ENCODE assay signal across 8 cellular contexts in the genomic region with DNA sequence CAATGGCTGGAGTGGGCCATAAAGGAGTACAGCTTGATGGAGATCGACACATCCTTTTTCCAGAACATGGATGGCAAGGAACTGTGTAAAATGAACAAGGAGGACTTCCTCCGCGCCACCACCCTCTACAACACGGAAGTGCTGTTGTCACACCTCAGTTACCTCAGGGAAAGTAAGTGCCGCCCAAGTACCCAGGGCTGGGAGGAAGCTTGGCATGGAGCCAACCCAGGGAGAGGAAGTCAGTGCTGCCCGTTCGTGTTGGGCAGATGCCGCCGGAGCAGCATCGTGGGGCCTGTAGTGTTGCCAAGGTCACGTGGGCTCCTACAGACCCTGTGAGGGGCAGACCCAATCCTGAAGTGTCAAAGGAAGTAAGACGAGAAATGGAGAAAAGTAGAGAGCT.
A peak's percentile ranks its signal among the peaks of the same experiment; 100 is the strongest.
DNase-seq lines count a peak whose midpoint lies in the region; ATAC-seq and TF ChIP-seq lines count a peak whose summit lies in the region.

No MANE protein-coding gene starts in this region.

- H3K4me1 Mint-ChIP-seq in dendritic cell treated with granulocyte-macrophage colony-stimulating factor and Interleukin-4, amounts not matched to agents 40 ng/mL and 50 ng/mL, for 4 days (ENCODE audit: low read depth) = peaks cover 30% of the 10 kb centered on the region

- no peak overlapping the region for H3K4me3 Mint-ChIP-seq in dendritic cell treated with granulocyte-macrophage colony-stimulating factor and Interleukin-4, amounts not matched to agents 40 ng/mL and 50 ng/mL, for 4 days

- H3K27me3 Mint-ChIP-seq in dendritic cell treated with granulocyte-macrophage colony-stimulating factor and Interleukin-4, amounts not matched to agents 40 ng/mL and 50 ng/mL, for 4 days = no peaks in the 10 kb centered on the region

- no peaks in the 10 kb centered on the region for H3K9me3 Mint-ChIP-seq in dendritic cell treated with granulocyte-macrophage colony-stimulating factor and Interleukin-4, amounts not matched to agents 40 ng/mL and 50 ng/mL, for 4 days

- intact Hi-C loops in dendritic cell treated with granulocyte-macrophage colony-stimulating factor and Interleukin-4, amounts not matched to agents 40 ng/mL and 50 ng/mL, for 4 days (cut with micrococcal nuclease) = no loop called here

- no peak for TF ChIP-seq POLR2A in GM18505 (IDR thresholded peaks at IDR 0.05; ENCODE audit: borderline replicate concordance, extremely low read depth, insufficient read depth, insufficient read length)

- peaks cover 100% of the 10 kb centered on the region for H3K36me3 Mint-ChIP-seq in dendritic cell treated with granulocyte-macrophage colony-stimulating factor and Interleukin-4, amounts not matched to agents 40 ng/mL and 50 ng/mL, for 4 days (ENCODE audit: low read depth)

- ATAC-seq in GM18505 (IDR thresholded peaks at IDR 0.05; ENCODE audit: unreplicated experiment) = peak; percentile 47
- no peak for ATAC-seq in HG02623 (IDR thresholded peaks at IDR 0.05; ENCODE audit: unreplicated experiment)
- no peak for ATAC-seq in HG02852 (IDR thresholded peaks at IDR 0.05; ENCODE audit: unreplicated experiment)
- ATAC-seq in HG02970 (IDR thresholded peaks at IDR 0.05; ENCODE audit: low FRiP score, unreplicated experiment) = no peak

- peak overlapping the region; percentile 13 for H3K27ac Mint-ChIP-seq in dendritic cell treated with granulocyte-macrophage colony-stimulating factor and Interleukin-4, amounts not matched to agents 40 ng/mL and 50 ng/mL, for 4 days

- DNase-seq in T-helper 9 cell (peak; percentile 51), D341Med (ENCODE audit: low spot score) (no peak)
- peak; percentile 38 to 49 for DNase-seq in stimulated activated CD4-positive, alpha-beta T cell treated with anti-CD3 and anti-CD28 coated beads, Interleukin-2, amount 100 ng/mL, for 24 hours
